Comparison of ENCODE assay signal across 9 cellular contexts in the genomic region with DNA sequence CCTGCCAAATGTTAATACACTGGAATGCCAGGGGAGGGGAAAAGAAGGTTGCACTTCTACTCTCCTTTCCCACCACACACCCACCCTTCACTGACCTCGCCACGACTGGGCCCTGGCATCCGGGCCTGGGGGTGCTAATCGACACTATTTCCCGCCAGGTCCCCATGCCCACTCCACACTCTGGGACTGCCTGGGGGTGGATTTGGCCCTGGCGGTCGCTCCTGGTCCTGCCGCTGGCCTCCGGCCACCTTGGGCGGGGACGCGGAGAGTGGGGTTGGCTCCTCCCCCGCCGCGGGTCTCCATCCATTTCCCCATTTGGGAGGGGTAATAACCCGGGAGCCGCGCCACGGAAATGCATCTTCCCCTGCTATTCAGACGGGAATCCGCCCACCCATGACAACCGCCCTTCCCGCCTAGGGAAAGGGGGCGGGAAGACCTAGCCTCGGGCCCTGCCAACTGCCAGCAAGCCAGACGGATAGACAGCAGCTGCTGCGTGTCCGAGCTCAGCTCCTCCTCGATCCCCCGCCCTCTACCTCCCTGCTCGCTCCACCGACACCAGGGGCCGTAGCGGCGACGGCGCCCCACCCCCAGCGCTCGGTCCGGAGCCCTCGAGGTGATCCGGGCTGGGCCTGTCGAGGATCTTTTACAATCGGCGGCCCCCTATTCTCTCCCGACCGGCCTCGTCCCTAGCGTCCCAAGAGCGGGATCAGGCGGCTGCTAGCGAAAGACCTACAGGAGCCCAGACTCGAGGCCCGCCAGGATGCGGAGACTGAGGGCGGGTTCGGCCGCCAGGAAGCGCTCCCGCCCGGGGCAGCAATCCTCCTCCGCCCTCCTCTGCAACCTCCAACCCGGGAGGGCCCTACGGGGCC.
A peak's percentile ranks its signal among the peaks of the same experiment; 100 is the strongest.
DNase-seq lines count a peak whose midpoint lies in the region; ATAC-seq, FAIRE-seq and TF ChIP-seq lines count a peak whose summit lies in the region.
"Had no signal": no experiment of that assay in that cellular context is flagged by ENCODE, and none has a peak within 500 bp of the region (broad histone marks: within the 10 kb centered on the region; RNA-seq: fewer than 3 reads in every experiment).

No MANE protein-coding gene starts in this region.

- H3F3A ChIP-seq in SU-DHL-6 (ENCODE audit: insufficient read depth), result no peaks in the 10 kb centered on the region

- DNase-seq in GM03348 (ENCODE audit: low spot score) (peak; percentile 88), H7 (peak; percentile 85), MV-4-11 (lab: John Stamatoyannopoulos, UW) (peak; percentile 28), K562 (ENCODE audit: extremely low read depth in 1 of 4, low spot score in 3 of 4) (peak; percentile 8 to 37 (median 26)), right atrium auricular region (ENCODE audit: low spot score) (peak; percentile 89), trophoblast cell (peak; percentile 51 to 60), SIG-M5 (lab: John Stamatoyannopoulos, UW) (no peak)

- H3K79me2 ChIP-seq in SU-DHL-6 (ENCODE audit: insufficient read depth, low read length) (no peaks in the 10 kb centered on the region), K562 (ENCODE audit: control insufficient read depth, insufficient read depth, low read length) (no peaks in the 10 kb centered on the region), trophoblast cell (ENCODE audit: control insufficient read depth, insufficient read depth, low read length, poor library complexity) (no peaks in the 10 kb centered on the region)

- no peak overlapping the region for H2BK5ac ChIP-seq in trophoblast cell (ENCODE audit: low read depth, low read length, poor library complexity)

- H3K36me3 ChIP-seq in H7 (replicated peaks; ENCODE audit: control insufficient read depth, insufficient read depth, low read length), result no peaks in the 10 kb centered on the region; the same call in 1 of the 2 replicates
- H3K36me3 ChIP-seq in SU-DHL-6 (ENCODE audit: low read length), result no peaks in the 10 kb centered on the region
- H3K36me3 ChIP-seq in K562 (ENCODE audit: control insufficient read depth, insufficient read depth, low read length), result no peaks in the 10 kb centered on the region
- no peaks in the 10 kb centered on the region for H3K36me3 ChIP-seq in right atrium auricular region
- H3K36me3 ChIP-seq in trophoblast cell (ENCODE audit: control insufficient read depth in 1 of 2, insufficient read depth in 2 of 2, low read length in 2 of 2), result no peaks in the 10 kb centered on the region

- peaks cover 0 to 13% of the 10 kb centered on the region in 2 experiments; a peak in 3 of 5 replicates for H3K4me1 ChIP-seq in K562 (replicated peaks in 1 of 2; ENCODE audit: control insufficient read depth in 2 of 2, insufficient read depth in 2 of 2, low read length in 2 of 2)
- peaks cover 0 to 10% of the 10 kb centered on the region in 2 donors for H3K4me1 ChIP-seq in right atrium auricular region
- H3K4me1 ChIP-seq in trophoblast cell (ENCODE audit: control insufficient read depth in 1 of 2, insufficient read depth in 2 of 2, low read length in 2 of 2), result peaks cover 4 to 5% of the 10 kb centered on the region in 2 experiments

- no peak for TF ChIP-seq EP300 in K562 (IDR thresholded peaks at IDR 0.05; ENCODE audit: low read length)

- H2AFZ ChIP-seq in SU-DHL-6 (ENCODE audit: low read depth, low read length, severe bottlenecking) (peak overlapping the region; percentile 34), K562 (ENCODE audit: low read depth, low read length) (0 out of 2 replicates have a peak overlapping the region, but pooled peaks have one; percentile 51), trophoblast cell (ENCODE audit: insufficient read depth, low read length, poor library complexity) (no peak overlapping the region)

- CTCF ChIA-PET in K562 (lab: Yijun Ruan, JAX; ENCODE audit: low intra/inter-chr PET ratio), result no interaction called here

- FAIRE-seq in K562 (lab: Jason Lieb, UNC), result no peak
- FAIRE-seq: endometrium had no signal

- TF ChIP-seq CTCF in SU-DHL-6 (IDR thresholded peaks at IDR 0.05; ENCODE audit: insufficient read depth, low read length, poor library complexity, severe bottlenecking) (no peak), K562 (IDR thresholded peaks at IDR 0.05 in 2 of 3, conservative IDR thresholded peaks at IDR 0.05 in 1 of 3; ENCODE audit: insufficient read depth in 2 of 3, low read depth in 1 of 3, low read length in 3 of 3) (no peak), right atrium auricular region (IDR thresholded peaks at IDR 0.05) (peak in 1 of 2 donors; percentile 44)

- no peak overlapping the region for H2AK5ac ChIP-seq in trophoblast cell (ENCODE audit: low read length)

- no peak overlapping the region for H2BK120ac ChIP-seq in trophoblast cell (ENCODE audit: insufficient read depth, low read length, poor library complexity)

- BruUV-seq in K562 (replicated peaks; lab: Mats Ljungman, UMichigan), result no TSS peak

- H3K27ac ChIP-seq in SU-DHL-6 (ENCODE audit: low read depth, low read length) (no peak overlapping the region), K562 (ENCODE audit: extremely low read depth, low read depth, low read length) (no peak overlapping the region), right atrium auricular region (peak overlapping the region; percentile 76 to 92), trophoblast cell (ENCODE audit: low read depth, low read length) (peak overlapping the region; percentile 54)

- TF ChIP-seq POLR2A in K562 (conservative IDR thresholded peaks at IDR 0.05), result no peak

- no peaks in the 10 kb centered on the region for H3K9me1 ChIP-seq in K562 (ENCODE audit: control insufficient read depth, insufficient read depth, low read length)

- H4K20me1 ChIP-seq in SU-DHL-6 (ENCODE audit: low read depth, low read length) (no peaks in the 10 kb centered on the region), K562 (replicated peaks; ENCODE audit: control insufficient read depth, insufficient read depth, low read length) (no peaks in the 10 kb centered on the region)

- H3K9me3 ChIP-seq in SU-DHL-6 (ENCODE audit: insufficient read depth, low read length) (no peaks in the 10 kb centered on the region), K562 (replicated peaks; ENCODE audit: control insufficient read depth, insufficient read depth, low read depth, low read length) (no peaks in the 10 kb centered on the region), right atrium auricular region (no peaks in the 10 kb centered on the region), trophoblast cell (ENCODE audit: insufficient read depth, low read depth, low read length) (no peaks in the 10 kb centered on the region)

- H3K9ac ChIP-seq in SU-DHL-6 (ENCODE audit: low read length) (peak overlapping the region; percentile 24; the same call in 1 of the 2 replicates), K562 (ENCODE audit: insufficient read depth in 1 of 2, low read depth in 2 of 2, low read length in 2 of 2) (no peak overlapping the region), trophoblast cell (ENCODE audit: low read length) (peak overlapping the region; percentile 68)

- TF ChIP-seq RAD21 in K562 (CRISPR knock-in tag; conservative IDR thresholded peaks at IDR 0.05 in 1 of 2, IDR thresholded peaks at IDR 0.05 in 1 of 2), result no peak

- peak; percentile 79 for ATAC-seq in K562

- H4K91ac ChIP-seq in trophoblast cell (ENCODE audit: low read depth, low read length), result peak overlapping the region; percentile 37

- no peak overlapping the region for H3K23ac ChIP-seq in trophoblast cell (ENCODE audit: low read length)

- H3K4ac ChIP-seq in trophoblast cell (ENCODE audit: low read depth, low read length), result no peak overlapping the region

- H3K4me3 ChIP-seq in H7 (ENCODE audit: insufficient read depth, low read depth, low read length), result peak overlapping the region; percentile 51
- H3K4me3 ChIP-seq in SU-DHL-6 (ENCODE audit: insufficient read depth, low read length, poor library complexity, severe bottlenecking), result peak overlapping the region; percentile 22
- H3K4me3 ChIP-seq in K562, result no peak overlapping the region
- H3K4me3 ChIP-seq in right atrium auricular region, result peak overlapping the region; percentile 36 to 49
- peak overlapping the region; percentile 65 for H3K4me3 ChIP-seq in trophoblast cell (ENCODE audit: low read depth, low read length)

- H3K27me3 ChIP-seq in H7 (ENCODE audit: control insufficient read depth, insufficient read depth, low read length) (no peaks in the 10 kb centered on the region), SU-DHL-6 (ENCODE audit: low read length) (no peaks in the 10 kb centered on the region), K562 (ENCODE audit: control insufficient read depth in 2 of 2, insufficient read depth in 2 of 2, low read length in 2 of 2) (peaks cover 0 to 16% of the 10 kb centered on the region in 2 experiments; a peak in 2 of 5 replicates), right atrium auricular region (no peaks in the 10 kb centered on the region), trophoblast cell (ENCODE audit: insufficient read depth, low read length) (no peaks in the 10 kb centered on the region)

- intact Hi-C loops in K562 (cut with micrococcal nuclease), result no loop called here

- peak overlapping the region; percentile 10 for H3K14ac ChIP-seq in trophoblast cell (ENCODE audit: low read length)

- no peaks in the 10 kb centered on the region for H3K9me2 ChIP-seq in SU-DHL-6 (replicated peaks; ENCODE audit: insufficient read depth, low read length)

- no peak overlapping the region for H2BK12ac ChIP-seq in trophoblast cell (ENCODE audit: low read length)

- H4K12ac ChIP-seq in trophoblast cell (ENCODE audit: low read depth, low read length), result peak overlapping the region; percentile 70

- 16% methylated on average over 34 of the region's 64 CpGs for WGBS in K562 (ENCODE audit: insufficient coverage, low coverage, missing lambda C conversion rate)
- WGBS in trophoblast cell (ENCODE audit: extremely low coverage, insufficient coverage, insufficient read length), result no CpG with 5 or more reads among the region's 64 CpGs

- H3K4me2 ChIP-seq in SU-DHL-6 (ENCODE audit: low read depth, low read length, poor library complexity, severe bottlenecking) (peak overlapping the region; percentile 41), K562 (ENCODE audit: insufficient read depth, low read length) (no peak overlapping the region), trophoblast cell (ENCODE audit: low read length) (peak overlapping the region; percentile 93)

- POLR2A ChIA-PET in K562 (lab: Yijun Ruan, JAX), result no interaction called here

- H3K79me1 ChIP-seq in trophoblast cell (ENCODE audit: low read length), result no peaks in the 10 kb centered on the region

- in situ Hi-C loops in K562 (cut with MboI), result no loop called here

- H4K8ac ChIP-seq in trophoblast cell (ENCODE audit: low read depth, low read length), result peak overlapping the region; percentile 13

- no peak overlapping the region for H3K18ac ChIP-seq in trophoblast cell (ENCODE audit: low read length)

Comparison
In these comparisons a context has a peak if more than half of its experiments do, and no peak if none do; other contexts are left out.
1. H3K27ac ChIP-seq: peak in right atrium auricular region (2 of 2) and trophoblast cell (single experiment); none in SU-DHL-6 (single experiment) and K562 (single experiment).
2. H3K9ac ChIP-seq: peak in SU-DHL-6 (single experiment) and trophoblast cell (single experiment); none in K562 (0 of 2).